In genomic region chr13:48222358-48223015, GRCh38 we compare ENCODE assay signal across 9 cellular contexts. TPM values are rescaled to one million over a fixed set of nuclear protein-coding genes. Genes with fewer than 3 reads are reported as not detected.
DNase-seq lines count a peak whose midpoint lies in the region; ATAC-seq and TF ChIP-seq lines count a peak whose summit lies in the region.
"Had no signal": no experiment of that assay in that cellular context is flagged by ENCODE, and none has a peak within 500 bp of the region (broad histone marks: within the 10 kb centered on the region; RNA-seq: fewer than 3 reads in every experiment).

No MANE protein-coding gene starts in this region.

- H3K27ac Mint-ChIP-seq in activated CD4-positive, alpha-beta T cell treated with anti-CD3 and anti-CD28 coated beads, Interleukin-2, amount 10 ng/mL, durations not matched to agents 7 days and 5 days = peak overlapping the region; percentile 50

- CTCF ChIA-PET in activated CD4-positive, alpha-beta T cell treated with anti-CD3 and anti-CD28 coated beads, Interleukin-2, amount 10 ng/mL, durations not matched to agents 7 days and 5 days (lab: Charles Lee) = interaction anchor here (2.4 kb wide), 1 partner anchor 10 kb away, joined by 8 read pairs; the partner anchor contains the start of gene ITM2B

- no peak for TF ChIP-seq POLR2A in upper lobe of left lung (IDR thresholded peaks at IDR 0.05)

- no peak for DNase-seq in activated CD4-positive, alpha-beta T cell treated with anti-CD3 and anti-CD28 coated beads, Interleukin-2, amount 10 ng/mL, durations not matched to agents 7 days and 5 days
- no peak for DNase-seq in activated CD4-positive, alpha-beta T cell treated with anti-CD3 and anti-CD28 coated beads, Interleukin-2, amount 50 U/mL, for 1 hour
- DNase-seq in astrocyte of the spinal cord (ENCODE audit: low read depth, low spot score) (peak; percentile 27), left lung (peak; percentile 75 to 81), upper lobe of left lung (peak in 1 of 2 donors; percentile 75), epidermal melanocyte (ENCODE audit: insufficient read length, low spot score) (no peak), NCI-H69 (lab: John Stamatoyannopoulos, UW) (no peak)

- intact Hi-C loops in left lung (cut with DNase I) = no loop called here

- ATAC-seq in left lung = peak; percentile 89
- ATAC-seq in upper lobe of left lung (ENCODE audit: low FRiP score in 2 of 2) = peak; percentile 69 to 95
- no peak for ATAC-seq in HG03342 (IDR thresholded peaks at IDR 0.05; ENCODE audit: unreplicated experiment)

- POLR2A ChIA-PET in activated CD4-positive, alpha-beta T cell treated with anti-CD3 and anti-CD28 coated beads, Interleukin-2, amount 10 ng/mL, durations not matched to agents 7 days and 5 days (lab: Charles Lee) = no interaction called here

- H3K9me3 ChIP-seq in left lung (no peaks in the 10 kb centered on the region), upper lobe of left lung (no peaks in the 10 kb centered on the region)
- H3K9me3 ChIP-seq: HAP-1 had no signal

- H3K27me3 ChIP-seq in left lung (no peaks in the 10 kb centered on the region), upper lobe of left lung (no peaks in the 10 kb centered on the region)

- no peaks in the 10 kb centered on the region for H3K36me3 ChIP-seq in left lung
- H3K36me3 ChIP-seq in upper lobe of left lung = no peaks in the 10 kb centered on the region
- H3K36me3 ChIP-seq: HAP-1 had no signal

- H3K27ac ChIP-seq in left lung = peak overlapping the region; percentile 89 to 90
- H3K27ac ChIP-seq in upper lobe of left lung = peak overlapping the region; percentile 73 to 88 (median 84)

- no peak overlapping the region for H3K4me3 Mint-ChIP-seq in activated CD4-positive, alpha-beta T cell treated with anti-CD3 and anti-CD28 coated beads, Interleukin-2, amount 10 ng/mL, durations not matched to agents 7 days and 5 days

- in situ Hi-C loops in astrocyte of the spinal cord (cut with HindIII; ENCODE audit: low sequenced_read_pairs) = no loop called here

- H3K4me3 ChIP-seq in astrocyte of the spinal cord (ENCODE audit: low read depth, low read length) (no peak overlapping the region), left lung (peak overlapping the region; percentile 2 to 27), upper lobe of left lung (peak overlapping the region in 3 of 4 donors; percentile 26 to 41 (median 32))
- H3K4me3 ChIP-seq: HAP-1 had no signal

- peaks cover 13% of the 10 kb centered on the region for H3K27me3 Mint-ChIP-seq in activated CD4-positive, alpha-beta T cell treated with anti-CD3 and anti-CD28 coated beads, Interleukin-2, amount 10 ng/mL, durations not matched to agents 7 days and 5 days

- peaks cover 5 to 32% of the 10 kb centered on the region in 2 donors for H3K4me1 ChIP-seq in left lung
- peaks cover 21 to 31% (median 29%) of the 10 kb centered on the region in 4 donors for H3K4me1 ChIP-seq in upper lobe of left lung

- no peak for TF ChIP-seq EP300 in upper lobe of left lung (IDR thresholded peaks at IDR 0.05)

- peaks cover 13% of the 10 kb centered on the region for H3K36me3 Mint-ChIP-seq in activated CD4-positive, alpha-beta T cell treated with anti-CD3 and anti-CD28 coated beads, Interleukin-2, amount 10 ng/mL, durations not matched to agents 7 days and 5 days (ENCODE audit: low read depth)

- WGBS in upper lobe of left lung, 2 donors = 37 to 43% methylated on average over 11 of the region's 11 CpGs

- peaks cover 3% of the 10 kb centered on the region for H3K9me3 Mint-ChIP-seq in activated CD4-positive, alpha-beta T cell treated with anti-CD3 and anti-CD28 coated beads, Interleukin-2, amount 10 ng/mL, durations not matched to agents 7 days and 5 days

- no peak for TF ChIP-seq CTCF in astrocyte of the spinal cord (IDR thresholded peaks at IDR 0.05; ENCODE audit: low read depth, low read length)
- no peak for TF ChIP-seq CTCF in left lung (IDR thresholded peaks at IDR 0.05)
- TF ChIP-seq CTCF in upper lobe of left lung (IDR thresholded peaks at IDR 0.05) = no peak

- peaks cover 48% of the 10 kb centered on the region for H3K4me1 Mint-ChIP-seq in activated CD4-positive, alpha-beta T cell treated with anti-CD3 and anti-CD28 coated beads, Interleukin-2, amount 10 ng/mL, durations not matched to agents 7 days and 5 days

RNA-seq across cellular contexts. Expression of gene ITM2B, which starts 10.5 kb away (rescaled TPM):
- 100 to 1,000 TPM; 259 to 317 TPM for total RNA-seq in activated CD4-positive, alpha-beta T cell treated with anti-CD3 and anti-CD28 coated beads, Interleukin-2, amount 10 ng/mL, durations not matched to agents 7 days and 5 days
- total RNA-seq in left lung (100 to 1,000 TPM; 581 to 609 TPM), upper lobe of left lung (100 to 1,000 TPM in 5 of 6 donors, 10 to 100 TPM in 1; 90.1 to 854 (median 640) TPM)

Comparison
In these comparisons a context has a peak if more than half of its experiments do, and no peak if none do; other contexts are left out.
1. DNase-seq: peak in astrocyte of the spinal cord (single experiment) and left lung (2 of 2); none in activated CD4-positive, alpha-beta T cell treated with anti-CD3 and anti-CD28 coated beads, Interleukin-2, amount 10 ng/mL, durations not matched to agents 7 days and 5 days (single experiment), activated CD4-positive, alpha-beta T cell treated with anti-CD3 and anti-CD28 coated beads, Interleukin-2, amount 50 U/mL, for 1 hour (single experiment), epidermal melanocyte (single experiment) and NCI-H69 (single experiment).